16 cellular contexts compared by ENCODE assay signal in the genomic region with DNA sequence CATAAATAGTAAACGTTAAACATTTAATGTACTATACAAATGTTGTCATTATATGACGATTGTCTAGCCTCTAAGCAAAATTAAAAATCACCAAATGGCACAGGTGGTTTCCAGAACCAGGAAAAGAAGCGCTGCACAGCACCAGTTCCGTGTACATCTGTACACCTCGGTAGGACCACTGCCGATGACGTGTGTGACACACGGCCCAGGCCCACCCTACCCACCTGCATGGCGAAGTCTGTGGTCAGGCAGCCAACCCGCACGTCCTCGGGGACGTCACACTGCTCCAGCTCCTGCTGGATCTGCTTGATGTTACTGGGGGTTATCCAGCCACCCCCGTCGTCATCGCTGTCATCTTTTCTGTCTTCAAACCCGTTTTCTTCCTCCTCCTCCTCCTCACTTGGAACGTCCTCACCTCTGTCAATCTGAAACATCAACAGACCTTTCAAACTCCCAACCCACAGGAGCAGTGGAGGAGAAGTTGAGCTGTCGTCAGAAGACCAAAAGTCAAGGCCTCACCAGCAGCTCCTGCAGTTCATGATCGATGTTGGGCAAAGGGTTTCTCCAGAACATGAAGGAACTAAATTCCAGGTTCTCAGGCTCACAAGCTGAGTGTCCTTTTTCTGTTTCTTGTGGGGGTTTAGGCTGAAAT. TPM values are rescaled to one million over a fixed set of nuclear protein-coding genes. Genes with fewer than 3 reads are reported as not detected.
DNase-seq lines count a peak whose midpoint lies in the region; ATAC-seq and TF ChIP-seq lines count a peak whose summit lies in the region.
"Had no signal": no experiment of that assay in that cellular context is flagged by ENCODE, and none has a peak within 500 bp of the region (broad histone marks: within the 10 kb centered on the region; RNA-seq: fewer than 3 reads in every experiment).

No MANE protein-coding gene starts in this region.

- ATAC-seq in activated CD8-positive, alpha-beta T cell treated with anti-CD3 and anti-CD28 coated beads for 36 hours, result no peak
- no peak for ATAC-seq in activated CD8-positive, alpha-beta T cell treated with anti-CD3 and anti-CD28 coated beads, Interleukin-2, amount 10 ng/mL, durations not matched to agents 7 days and 5 days
- no peak for ATAC-seq in stimulated activated naive CD8-positive, alpha-beta T cell treated with anti-CD3 and anti-CD28 coated beads, Interleukin-15, amount 100 ng/mL, for 72 hours
- ATAC-seq in memory B cell (ENCODE audit: low read depth), result no peak
- ATAC-seq: HCT116 had no signal

- intact Hi-C loops in activated CD8-positive, alpha-beta T cell treated with anti-CD3 and anti-CD28 coated beads for 36 hours (cut with micrococcal nuclease), result no loop called here
- intact Hi-C loops in lower leg skin (cut with DNase I; ENCODE audit: low total_unique reads), result no loop called here
- intact Hi-C loops in posterior vena cava (cut with DNase I), result loop anchor here in 1 of 2 donors (10.0 kb wide), 1 partner anchor 344 kb away; no protein-coding TSS in a partner anchor

- H3K4me3 Mint-ChIP-seq in activated CD8-positive, alpha-beta T cell treated with anti-CD3 and anti-CD28 coated beads for 36 hours, result no peak overlapping the region
- H3K4me3 Mint-ChIP-seq in activated CD8-positive, alpha-beta T cell treated with anti-CD3 and anti-CD28 coated beads, Interleukin-2, amount 10 ng/mL, durations not matched to agents 7 days and 5 days, result no peak overlapping the region
- H3K4me3 Mint-ChIP-seq in stimulated activated naive CD8-positive, alpha-beta T cell treated with anti-CD3 and anti-CD28 coated beads, Interleukin-15, Interleukin-2, amounts not matched to agents 100 ng/mL and 50 ng/mL, for 24 hours, result no peak overlapping the region
- no peak overlapping the region for H3K4me3 Mint-ChIP-seq in stimulated activated naive CD8-positive, alpha-beta T cell treated with anti-CD3 and anti-CD28 coated beads, Interleukin-15, amount 100 ng/mL, for 72 hours
- no peak overlapping the region for H3K4me3 Mint-ChIP-seq in memory B cell

- peak overlapping the region; percentile 24 for H3K27ac Mint-ChIP-seq in activated CD8-positive, alpha-beta T cell treated with anti-CD3 and anti-CD28 coated beads for 36 hours
- H3K27ac Mint-ChIP-seq in activated CD8-positive, alpha-beta T cell treated with anti-CD3 and anti-CD28 coated beads, Interleukin-2, amount 10 ng/mL, durations not matched to agents 7 days and 5 days, result no peak overlapping the region
- peak overlapping the region; percentile 0 for H3K27ac Mint-ChIP-seq in stimulated activated naive CD8-positive, alpha-beta T cell treated with anti-CD3 and anti-CD28 coated beads, Interleukin-15, Interleukin-2, amounts not matched to agents 100 ng/mL and 50 ng/mL, for 24 hours
- peak overlapping the region in 1 of 2 donors; percentile 48 for H3K27ac Mint-ChIP-seq in stimulated activated naive CD8-positive, alpha-beta T cell treated with anti-CD3 and anti-CD28 coated beads, Interleukin-15, amount 100 ng/mL, for 72 hours
- H3K27ac Mint-ChIP-seq in memory B cell, result peak overlapping the region; percentile 45

- no peaks in the 10 kb centered on the region for H3K9me3 Mint-ChIP-seq in activated CD8-positive, alpha-beta T cell treated with anti-CD3 and anti-CD28 coated beads for 36 hours
- no peaks in the 10 kb centered on the region for H3K9me3 Mint-ChIP-seq in activated CD8-positive, alpha-beta T cell treated with anti-CD3 and anti-CD28 coated beads, Interleukin-2, amount 10 ng/mL, durations not matched to agents 7 days and 5 days (ENCODE audit: insufficient read depth)
- H3K9me3 Mint-ChIP-seq in stimulated activated naive CD8-positive, alpha-beta T cell treated with anti-CD3 and anti-CD28 coated beads, Interleukin-15, Interleukin-2, amounts not matched to agents 100 ng/mL and 50 ng/mL, for 24 hours, result no peaks in the 10 kb centered on the region
- no peaks in the 10 kb centered on the region for H3K9me3 Mint-ChIP-seq in stimulated activated naive CD8-positive, alpha-beta T cell treated with anti-CD3 and anti-CD28 coated beads, Interleukin-15, amount 100 ng/mL, for 72 hours
- H3K9me3 Mint-ChIP-seq in memory B cell, result no peaks in the 10 kb centered on the region
- H3K9me3 Mint-ChIP-seq: CD4-positive, CD25-positive, alpha-beta regulatory T cell had no signal

- CTCF ChIA-PET in activated CD8-positive, alpha-beta T cell treated with anti-CD3 and anti-CD28 coated beads for 36 hours (lab: Charles Lee), result interaction anchor here (1.3 to 1.4 kb wide), 2 partner anchors 39 to 56 kb away, joined by 3 to 4 read pairs; no protein-coding TSS in a partner anchor
- CTCF ChIA-PET in activated CD8-positive, alpha-beta T cell treated with anti-CD3 and anti-CD28 coated beads, Interleukin-2, amount 10 ng/mL, durations not matched to agents 7 days and 5 days (lab: Charles Lee), result interaction anchor here (1.3 to 1.6 kb wide), 2 partner anchors 40 to 353 kb away, joined by 4 to 5 read pairs; no protein-coding TSS in a partner anchor

- H3K4me1 Mint-ChIP-seq in activated CD8-positive, alpha-beta T cell treated with anti-CD3 and anti-CD28 coated beads for 36 hours (ENCODE audit: low read depth), result peaks cover 27% of the 10 kb centered on the region
- H3K4me1 Mint-ChIP-seq in activated CD8-positive, alpha-beta T cell treated with anti-CD3 and anti-CD28 coated beads, Interleukin-2, amount 10 ng/mL, durations not matched to agents 7 days and 5 days (ENCODE audit: low read depth), result peaks cover 20% of the 10 kb centered on the region
- H3K4me1 Mint-ChIP-seq in stimulated activated naive CD8-positive, alpha-beta T cell treated with anti-CD3 and anti-CD28 coated beads, Interleukin-15, Interleukin-2, amounts not matched to agents 100 ng/mL and 50 ng/mL, for 24 hours (ENCODE audit: low read depth), result peaks cover 24% of the 10 kb centered on the region
- H3K4me1 Mint-ChIP-seq in stimulated activated naive CD8-positive, alpha-beta T cell treated with anti-CD3 and anti-CD28 coated beads, Interleukin-15, amount 100 ng/mL, for 72 hours, result peaks cover 33% of the 10 kb centered on the region
- H3K4me1 Mint-ChIP-seq in memory B cell, result peaks cover 10% of the 10 kb centered on the region

- no peak for TF ChIP-seq CTCF in activated CD8-positive, alpha-beta T cell treated with anti-CD3 and anti-CD28 coated beads for 36 hours (IDR thresholded peaks at IDR 0.05)
- TF ChIP-seq CTCF in lower leg skin (IDR thresholded peaks at IDR 0.05), result no peak

- H3K4me3 ChIP-seq in lower leg skin (ENCODE audit: low read depth, poor library complexity, severe bottlenecking), result no peak overlapping the region
- H3K4me3 ChIP-seq: BLaER1 treated with 17β-estradiol and CSF1 and Interleukin-3, amounts not matched to agents 10 nM and 100 nM; GM23248 had no signal

- WGBS in lower leg skin, 2 donors, result 87 to 88% methylated on average over 20 of the region's 20 CpGs

- TF ChIP-seq POLR2A in lower leg skin (IDR thresholded peaks at IDR 0.05), result no peak

- POLR2A ChIA-PET in activated CD8-positive, alpha-beta T cell treated with anti-CD3 and anti-CD28 coated beads for 36 hours (lab: Charles Lee), result interaction anchor here (0.6 to 1.3 kb wide), 4 partner anchors 9 to 465 kb away, joined by 3 to 5 read pairs (median 4); partner anchors contain the start of gene NQO1
- POLR2A ChIA-PET in activated CD8-positive, alpha-beta T cell treated with anti-CD3 and anti-CD28 coated beads, Interleukin-2, amount 10 ng/mL, durations not matched to agents 7 days and 5 days (lab: Charles Lee), result no interaction called here

- peaks cover 72% of the 10 kb centered on the region for H3K36me3 Mint-ChIP-seq in activated CD8-positive, alpha-beta T cell treated with anti-CD3 and anti-CD28 coated beads for 36 hours (ENCODE audit: low read depth)
- H3K36me3 Mint-ChIP-seq in activated CD8-positive, alpha-beta T cell treated with anti-CD3 and anti-CD28 coated beads, Interleukin-2, amount 10 ng/mL, durations not matched to agents 7 days and 5 days (ENCODE audit: low read depth), result peaks cover 71% of the 10 kb centered on the region
- peaks cover 81% of the 10 kb centered on the region for H3K36me3 Mint-ChIP-seq in stimulated activated naive CD8-positive, alpha-beta T cell treated with anti-CD3 and anti-CD28 coated beads, Interleukin-15, Interleukin-2, amounts not matched to agents 100 ng/mL and 50 ng/mL, for 24 hours (ENCODE audit: low read depth)
- peaks cover 21% of the 10 kb centered on the region for H3K36me3 Mint-ChIP-seq in memory B cell

- DNase-seq in activated CD8-positive, alpha-beta T cell treated with anti-CD3 and anti-CD28 coated beads for 36 hours, result no peak
- no peak for DNase-seq in activated CD8-positive, alpha-beta T cell treated with anti-CD3 and anti-CD28 coated beads, Interleukin-2, amount 10 ng/mL, durations not matched to agents 7 days and 5 days
- no peak for DNase-seq in stimulated activated naive CD8-positive, alpha-beta T cell treated with anti-CD3 and anti-CD28 coated beads, Interleukin-15, amount 100 ng/mL, for 72 hours
- DNase-seq in memory B cell (ENCODE audit: low spot score in 2 of 2) (no peak), lower leg skin (ENCODE audit: low spot score in 2 of 2) (no peak), posterior vena cava (ENCODE audit: low spot score) (no peak)
- DNase-seq: 8988T; ACHN; CD4-positive, CD25-positive, alpha-beta regulatory T cell; DMS53; GF-D8; GM23248; IMR-90 had no signal

- H3K27me3 Mint-ChIP-seq in activated CD8-positive, alpha-beta T cell treated with anti-CD3 and anti-CD28 coated beads for 36 hours, result no peaks in the 10 kb centered on the region
- no peaks in the 10 kb centered on the region for H3K27me3 Mint-ChIP-seq in activated CD8-positive, alpha-beta T cell treated with anti-CD3 and anti-CD28 coated beads, Interleukin-2, amount 10 ng/mL, durations not matched to agents 7 days and 5 days (ENCODE audit: low read depth)
- no peaks in the 10 kb centered on the region for H3K27me3 Mint-ChIP-seq in stimulated activated naive CD8-positive, alpha-beta T cell treated with anti-CD3 and anti-CD28 coated beads, Interleukin-15, Interleukin-2, amounts not matched to agents 100 ng/mL and 50 ng/mL, for 24 hours
- no peaks in the 10 kb centered on the region for H3K27me3 Mint-ChIP-seq in stimulated activated naive CD8-positive, alpha-beta T cell treated with anti-CD3 and anti-CD28 coated beads, Interleukin-15, amount 100 ng/mL, for 72 hours
- H3K27me3 Mint-ChIP-seq in memory B cell, result no peaks in the 10 kb centered on the region
- H3K27me3 Mint-ChIP-seq: CD4-positive, CD25-positive, alpha-beta regulatory T cell had no signal

RNA-seq across cellular contexts. Expression of gene NOB1, which starts 5.9 kb away (rescaled TPM):
- 100 to 1,000 TPM; 139 to 146 TPM for total RNA-seq in activated CD8-positive, alpha-beta T cell treated with anti-CD3 and anti-CD28 coated beads for 36 hours
- total RNA-seq in activated CD8-positive, alpha-beta T cell treated with anti-CD3 and anti-CD28 coated beads, Interleukin-2, amount 10 ng/mL, durations not matched to agents 7 days and 5 days, result 10 to 100 TPM; 53.3 to 58.8 TPM
- total RNA-seq in lower leg skin, result 10 to 100 TPM; 33.8 to 78.0 (median 51.0) TPM
- total RNA-seq in posterior vena cava, result 10 to 100 TPM; 24.2 to 25.3 TPM

RNA-seq across cellular contexts. Expression of gene WWP2, which starts 13.3 kb away (rescaled TPM):
- 10 to 100 TPM; 30.7 to 35.1 TPM for total RNA-seq in activated CD8-positive, alpha-beta T cell treated with anti-CD3 and anti-CD28 coated beads for 36 hours
- 10 to 100 TPM; 60.1 to 64.5 TPM for total RNA-seq in activated CD8-positive, alpha-beta T cell treated with anti-CD3 and anti-CD28 coated beads, Interleukin-2, amount 10 ng/mL, durations not matched to agents 7 days and 5 days
- total RNA-seq in lower leg skin (10 to 100 TPM; 26.9 to 50.9 (median 43.9) TPM), posterior vena cava (10 to 100 TPM; 42.3 to 42.5 TPM)

RNA-seq across cellular contexts. Expression of gene NQO1, which starts 22.5 kb away (rescaled TPM):
- total RNA-seq in activated CD8-positive, alpha-beta T cell treated with anti-CD3 and anti-CD28 coated beads for 36 hours, result 1 to 10 TPM; 7.6 to 8.1 TPM
- total RNA-seq in activated CD8-positive, alpha-beta T cell treated with anti-CD3 and anti-CD28 coated beads, Interleukin-2, amount 10 ng/mL, durations not matched to agents 7 days and 5 days, result 10 to 100 TPM; 18.3 to 20.1 TPM
- total RNA-seq in lower leg skin (10 to 100 TPM in 3 of 4 donors, 1 to 10 TPM in 1; 8.8 to 27.3 (median 14.8) TPM), posterior vena cava (10 to 100 TPM; 23.5 to 31.4 TPM)
